Comparison of ENCODE assay signal across 19 cellular contexts in genomic region chr5:36949593-36949992, GRCh38.
DNase-seq lines count a peak whose midpoint lies in the region; ATAC-seq lines count a peak whose summit lies in the region.
"Had no signal": no experiment of that assay in that cellular context is flagged by ENCODE, and none has a peak within 500 bp of the region (broad histone marks: within the 10 kb centered on the region; RNA-seq: fewer than 3 reads in every experiment).

No MANE protein-coding gene starts in this region.

- H3K4me1 ChIP-seq in GM23248 (ENCODE audit: insufficient read depth) (peaks cover 66% of the 10 kb centered on the region), SJSA1 (replicated peaks) (peaks cover 44% of the 10 kb centered on the region)

- no peak overlapping the region for H3K4me3 Mint-ChIP-seq in stimulated activated naive B cell treated with anti-CD40 and anti-IgM and Interleukin-4, amounts not matched to agents 10 μg/mL and 1 μg/mL and 100 μg/mL, for 72 hours
- H3K4me3 Mint-ChIP-seq: CD14-positive monocyte had no signal

- H3K4me3 ChIP-seq in GM23248 (peak overlapping the region; percentile 58; the same call in 1 of the 2 replicates), SJSA1 (no peak overlapping the region)
- H3K4me3 ChIP-seq: K562, SJCRH30 had no signal

- H3K4me1 Mint-ChIP-seq in stimulated activated naive B cell treated with anti-CD40 and anti-IgM and Interleukin-4, amounts not matched to agents 10 μg/mL and 1 μg/mL and 100 μg/mL, for 72 hours, result peaks cover 24 to 45% of the 10 kb centered on the region in 2 donors

- no peaks in the 10 kb centered on the region for H3K27me3 ChIP-seq in GM23248 (replicated peaks; ENCODE audit: insufficient read depth)
- H3K27me3 ChIP-seq in SJSA1 (replicated peaks), result no peaks in the 10 kb centered on the region
- H3K27me3 ChIP-seq: BE2C, SJCRH30 had no signal

- H3K9ac ChIP-seq in GM23248, result no peak overlapping the region

- H4K20me1 ChIP-seq in GM23248 (ENCODE audit: insufficient read depth), result peaks cover 5% of the 10 kb centered on the region; the same call in 1 of the 2 replicates

- no peaks in the 10 kb centered on the region for H3K27me3 Mint-ChIP-seq in stimulated activated naive B cell treated with anti-CD40 and anti-IgM and Interleukin-4, amounts not matched to agents 10 μg/mL and 1 μg/mL and 100 μg/mL, for 72 hours

- H3F3A ChIP-seq in GM23248 (ENCODE audit: insufficient read depth), result peaks cover 30% of the 10 kb centered on the region

- DNase-seq in GM23248 (no peak), NOMO-1 (lab: John Stamatoyannopoulos, UW; ENCODE audit: unreplicated experiment in 2 of 2) (peak; percentile 43 to 59), SJSA1 (ENCODE audit: low read depth in 1 of 2, low spot score in 2 of 2) (no peak), AG20443 (ENCODE audit: low spot score) (no peak), head of caudate nucleus (no peak)
- DNase-seq in stimulated activated naive B cell treated with anti-CD40 and anti-IgM and Interleukin-4, amounts not matched to agents 10 μg/mL and 1 μg/mL and 100 μg/mL, for 72 hours, result no peak
- DNase-seq: BE2C, Calu3, DMS79 treated with DMSO at 0.1 percent for 48 hours, GF-D8, NCI-H1048, NCI-H1694, NCI-H2029 treated with DMSO at 0.1 percent for 48 hours, OCI-M1, SJCRH30 had no signal

- peaks cover 1 to 4% of the 10 kb centered on the region in 2 donors for H3K36me3 Mint-ChIP-seq in stimulated activated naive B cell treated with anti-CD40 and anti-IgM and Interleukin-4, amounts not matched to agents 10 μg/mL and 1 μg/mL and 100 μg/mL, for 72 hours

- H3K79me2 ChIP-seq in GM23248 (ENCODE audit: insufficient read depth), result peaks cover 96% of the 10 kb centered on the region

- H3K4me2 ChIP-seq in GM23248 (ENCODE audit: unreplicated experiment), result peak overlapping the region; percentile 77

- no peak overlapping the region for H2AFZ ChIP-seq in GM23248

- no peaks in the 10 kb centered on the region for H3K9me3 Mint-ChIP-seq in stimulated activated naive B cell treated with anti-CD40 and anti-IgM and Interleukin-4, amounts not matched to agents 10 μg/mL and 1 μg/mL and 100 μg/mL, for 72 hours
- H3K9me3 Mint-ChIP-seq: CD14-positive monocyte had no signal

- H3K36me3 ChIP-seq in GM23248 (ENCODE audit: low read depth) (no peaks in the 10 kb centered on the region), SJSA1 (no peaks in the 10 kb centered on the region)
- H3K36me3 ChIP-seq: BE2C, SJCRH30 had no signal

- H3K27ac Mint-ChIP-seq in stimulated activated naive B cell treated with anti-CD40 and anti-IgM and Interleukin-4, amounts not matched to agents 10 μg/mL and 1 μg/mL and 100 μg/mL, for 72 hours, result peak overlapping the region; percentile 9
- H3K27ac Mint-ChIP-seq: CD14-positive monocyte had no signal

- H3K9me2 ChIP-seq in GM23248 (ENCODE audit: insufficient read depth), result no peaks in the 10 kb centered on the region; the same call in 1 of the 2 replicates

- no peak overlapping the region for H3K27ac ChIP-seq in GM23248
- H3K27ac ChIP-seq in SJSA1, result peak overlapping the region; percentile 68
- H3K27ac ChIP-seq: SJCRH30 had no signal

- intact Hi-C loops in head of caudate nucleus (cut with DNase I), result loop anchor here (10.0 kb wide), 1 partner anchor 75 kb away; the partner anchor contains the start of gene NIPBL

- H3K9me3 ChIP-seq in GM23248 (ENCODE audit: low read depth) (no peaks in the 10 kb centered on the region), SJSA1 (replicated peaks) (no peaks in the 10 kb centered on the region)
- H3K9me3 ChIP-seq: BE2C, SJCRH30 had no signal

- no peak for ATAC-seq in stimulated activated naive B cell treated with anti-CD40 and anti-IgM and Interleukin-4, amounts not matched to agents 10 μg/mL and 1 μg/mL and 100 μg/mL, for 72 hours (replicated peaks)
- ATAC-seq in GM21576 (IDR thresholded peaks at IDR 0.05; ENCODE audit: unreplicated experiment), result no peak
- ATAC-seq: K562, Right ventricle myocardium inferior had no signal

- WGBS in GM23248 (ENCODE audit: low coverage in 1 of 2, low lambda C conversion rate in 2 of 2, missing lambda C conversion rate in 2 of 2), 2 experiments, result 83 to 84% methylated on average over 1 of the region's 1 CpG

- in situ Hi-C loops in GM23248 (cut with MboI), result no loop called here

Comparison
In these comparisons a context has a peak if more than half of its experiments do, and no peak if none do; other contexts are left out.
1. DNase-seq: peak in NOMO-1 (2 of 2); none in GM23248 (single experiment), SJSA1 (0 of 2), stimulated activated naive B cell treated with anti-CD40 and anti-IgM and Interleukin-4, amounts not matched to agents 10 μg/mL and 1 μg/mL and 100 μg/mL, for 72 hours (single experiment), AG20443 (single experiment) and head of caudate nucleus (0 of 42).